18 cellular contexts compared by ENCODE assay signal in the genomic region with DNA sequence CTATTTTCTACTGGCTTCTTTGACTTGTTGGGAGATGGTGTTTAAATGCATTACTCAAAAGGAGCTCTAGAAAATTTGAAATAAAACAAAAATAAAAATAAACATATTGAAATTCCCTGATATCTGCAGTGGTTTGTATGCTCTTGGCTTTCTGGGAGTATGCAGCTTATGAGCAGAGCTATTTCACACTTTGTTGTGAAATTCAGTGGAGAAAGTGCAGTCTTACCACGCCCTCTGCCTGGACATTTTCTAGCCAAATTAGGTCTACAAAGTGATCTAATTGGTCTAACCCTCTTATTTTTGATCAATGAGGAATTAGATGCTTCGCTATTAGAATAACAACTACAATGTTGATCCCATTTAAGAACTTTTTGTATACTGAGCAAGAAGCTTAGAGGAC.
"Had no signal": no experiment of that assay in that cellular context is flagged by ENCODE, and none has a peak within 500 bp of the region (broad histone marks: within the 10 kb centered on the region; RNA-seq: fewer than 3 reads in every experiment).

No MANE protein-coding gene starts in this region.

- H3K27me3 ChIP-seq: esophagus squamous epithelium, neural progenitor cell, sigmoid colon, stomach, testis, tibial artery had no signal

- H3K9me3 ChIP-seq: esophagus squamous epithelium, sigmoid colon, stomach, testis, tibial artery had no signal

- H3K4me3 ChIP-seq: coronary artery, esophagus squamous epithelium, neural progenitor cell, sigmoid colon, stomach, testis, tibial artery had no signal

- H3K4me1 ChIP-seq: esophagus squamous epithelium, neural progenitor cell, parathyroid adenoma, sigmoid colon, stomach, testis, tibial artery had no signal

- DNase-seq: effector memory CD8-positive, alpha-beta T cell; erythroblast; esophagus squamous epithelium; mesenchymal stem cell; midbrain; naive thymus-derived CD4-positive, alpha-beta T cell; right cardiac atrium; sigmoid colon; stimulated activated CD4-positive, alpha-beta T cell treated with anti-CD3 and anti-CD28 coated beads, Interleukin-2, amount 100 ng/mL, for 24 hours; stimulated activated CD4-positive, alpha-beta T cell treated with anti-CD3 and anti-CD28 coated beads, Interleukin-4, amount 100 ng/mL, for 24 hours; stimulated activated naive CD4-positive, alpha-beta T cell treated with Interleukin-2 at 50 U/mL for 16 hours; stomach; testis; tibial artery had no signal

- ATAC-seq: effector memory CD8-positive, alpha-beta T cell; naive thymus-derived CD4-positive, alpha-beta T cell; stimulated activated effector memory CD8-positive, alpha-beta T cell treated with anti-CD3 and anti-CD28 coated beads, Interleukin-12 subunit alpha, Interleukin-12 subunit beta, amount 100 ng/mL, for 72 hours had no signal

- H3K27ac ChIP-seq: coronary artery, esophagus squamous epithelium, neural progenitor cell, parathyroid adenoma, sigmoid colon, stomach, testis, tibial artery had no signal

- H3K36me3 ChIP-seq: esophagus squamous epithelium, neural progenitor cell, sigmoid colon, stomach, tibial artery had no signal
